In the genomic region with DNA sequence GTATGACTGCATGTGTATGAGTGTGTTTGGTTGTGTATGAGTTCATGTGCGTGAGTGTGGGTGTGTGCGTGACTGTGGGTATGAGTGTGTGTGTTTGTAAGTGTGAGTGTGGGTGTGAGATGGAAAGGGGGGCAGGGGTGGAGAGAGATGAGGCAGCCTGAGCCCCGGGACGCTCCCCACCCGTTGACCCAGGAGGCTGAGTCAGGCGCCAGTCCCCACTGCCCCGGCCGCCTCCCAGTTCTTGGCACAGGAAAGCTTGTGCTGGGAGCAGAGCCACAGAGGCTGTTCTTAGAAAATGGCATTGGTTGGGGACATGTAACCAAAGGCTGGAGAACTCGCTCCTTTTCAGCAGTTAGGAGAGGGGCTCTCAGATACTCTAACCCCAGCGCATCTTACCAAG, we compare ENCODE assay signal across 11 cellular contexts. TPM values are rescaled to one million over a fixed set of nuclear protein-coding genes. Genes with fewer than 3 reads are reported as not detected.
A peak's percentile ranks its signal among the peaks of the same experiment; 100 is the strongest.
DNase-seq lines count a peak whose midpoint lies in the region; ATAC-seq lines count a peak whose summit lies in the region.
"Had no signal": no experiment of that assay in that cellular context is flagged by ENCODE, and none has a peak within 500 bp of the region (broad histone marks: within the 10 kb centered on the region; RNA-seq: fewer than 3 reads in every experiment).

No MANE protein-coding gene starts in this region.

- no peak overlapping the region for H3K27ac Mint-ChIP-seq in activated CD4-positive, alpha-beta T cell treated with anti-CD3 and anti-CD28 coated beads, Interleukin-2, amount 10 ng/mL, durations not matched to agents 7 days and 5 days
- no peak overlapping the region for H3K27ac Mint-ChIP-seq in activated naive CD8-positive, alpha-beta T cell treated with anti-CD3 and anti-CD28 coated beads, Interleukin-2, amount 50 U/mL, for 24 hours
- H3K27ac Mint-ChIP-seq: activated naive CD8-positive, alpha-beta T cell had no signal

- no peak overlapping the region for H3K4me3 Mint-ChIP-seq in activated CD4-positive, alpha-beta T cell treated with anti-CD3 and anti-CD28 coated beads, Interleukin-2, amount 10 ng/mL, durations not matched to agents 7 days and 5 days
- H3K4me3 Mint-ChIP-seq in activated naive CD8-positive, alpha-beta T cell treated with anti-CD3 and anti-CD28 coated beads, Interleukin-2, amount 50 U/mL, for 24 hours, result no peak overlapping the region
- H3K4me3 Mint-ChIP-seq: activated naive CD8-positive, alpha-beta T cell had no signal

- no peaks in the 10 kb centered on the region for H3K27me3 Mint-ChIP-seq in activated CD4-positive, alpha-beta T cell treated with anti-CD3 and anti-CD28 coated beads, Interleukin-2, amount 10 ng/mL, durations not matched to agents 7 days and 5 days
- peaks cover 2% of the 10 kb centered on the region for H3K27me3 Mint-ChIP-seq in activated naive CD8-positive, alpha-beta T cell treated with anti-CD3 and anti-CD28 coated beads, Interleukin-2, amount 50 U/mL, for 24 hours
- H3K27me3 Mint-ChIP-seq: activated naive CD8-positive, alpha-beta T cell had no signal

- H3K36me3 Mint-ChIP-seq in activated CD4-positive, alpha-beta T cell treated with anti-CD3 and anti-CD28 coated beads, Interleukin-2, amount 10 ng/mL, durations not matched to agents 7 days and 5 days (ENCODE audit: low read depth), result peaks cover 8% of the 10 kb centered on the region
- H3K36me3 Mint-ChIP-seq in activated naive CD8-positive, alpha-beta T cell treated with anti-CD3 and anti-CD28 coated beads, Interleukin-2, amount 50 U/mL, for 24 hours (ENCODE audit: low read depth), result no peaks in the 10 kb centered on the region

- peak; percentile 48 for ATAC-seq in activated naive CD8-positive, alpha-beta T cell treated with anti-CD3 and anti-CD28 coated beads, Interleukin-2, amount 50 U/mL, for 24 hours
- peak; percentile 93 for ATAC-seq in left ventricle myocardium superior
- ATAC-seq in stimulated activated naive CD8-positive, alpha-beta T cell treated with anti-CD3 and anti-CD28 coated beads, Interleukin-15, Interleukin-2, amounts not matched to agents 100 U/mL and 50 U/mL, for 24 hours, result peak; percentile 41
- no peak for ATAC-seq in GM21515 (IDR thresholded peaks at IDR 0.05; ENCODE audit: unreplicated experiment)
- ATAC-seq in GM18519 (IDR thresholded peaks at IDR 0.05; ENCODE audit: low FRiP score, unreplicated experiment), result no peak

- CTCF ChIA-PET in activated CD4-positive, alpha-beta T cell treated with anti-CD3 and anti-CD28 coated beads, Interleukin-2, amount 10 ng/mL, durations not matched to agents 7 days and 5 days (lab: Charles Lee), result interaction anchor here (1.6 to 2.3 kb wide), 2 partner anchors 8 to 26 kb away, joined by 3 to 9 read pairs; no protein-coding TSS in a partner anchor

- H3K4me1 Mint-ChIP-seq in activated CD4-positive, alpha-beta T cell treated with anti-CD3 and anti-CD28 coated beads, Interleukin-2, amount 10 ng/mL, durations not matched to agents 7 days and 5 days, result peaks cover 17% of the 10 kb centered on the region
- H3K4me1 Mint-ChIP-seq in activated naive CD8-positive, alpha-beta T cell treated with anti-CD3 and anti-CD28 coated beads, Interleukin-2, amount 50 U/mL, for 24 hours, result peaks cover 8% of the 10 kb centered on the region

- intact Hi-C loops in left ventricle myocardium superior (cut with micrococcal nuclease), result loop anchor here (5.0 kb wide), 1 partner anchor 38 kb away; no protein-coding TSS in a partner anchor

- POLR2A ChIA-PET in activated CD4-positive, alpha-beta T cell treated with anti-CD3 and anti-CD28 coated beads, Interleukin-2, amount 10 ng/mL, durations not matched to agents 7 days and 5 days (lab: Charles Lee), result no interaction called here

- DNase-seq in activated CD4-positive, alpha-beta T cell treated with anti-CD3 and anti-CD28 coated beads for 48 hours, result peak; percentile 23
- no peak for DNase-seq in activated CD4-positive, alpha-beta T cell treated with anti-CD3 and anti-CD28 coated beads, Interleukin-2, amount 10 ng/mL, durations not matched to agents 7 days and 5 days
- DNase-seq in activated naive CD8-positive, alpha-beta T cell treated with anti-CD3 and anti-CD28 coated beads, Interleukin-2, amount 50 U/mL, for 24 hours, result peak; percentile 16
- peak; percentile 74 for DNase-seq in left ventricle myocardium superior
- peak; percentile 25 for DNase-seq in stimulated activated naive CD8-positive, alpha-beta T cell treated with anti-CD3 and anti-CD28 coated beads, Interleukin-15, Interleukin-2, amounts not matched to agents 100 U/mL and 50 U/mL, for 24 hours
- no peak for DNase-seq in NCI-H1694 (lab: John Stamatoyannopoulos, UW)
- DNase-seq: NCI-H345, T-helper 2 cell had no signal

- peaks cover 12% of the 10 kb centered on the region for H3K9me3 Mint-ChIP-seq in activated CD4-positive, alpha-beta T cell treated with anti-CD3 and anti-CD28 coated beads, Interleukin-2, amount 10 ng/mL, durations not matched to agents 7 days and 5 days
- H3K9me3 Mint-ChIP-seq in activated naive CD8-positive, alpha-beta T cell treated with anti-CD3 and anti-CD28 coated beads, Interleukin-2, amount 50 U/mL, for 24 hours, result peaks cover 7% of the 10 kb centered on the region

RNA-seq across cellular contexts. Expression of a gene that starts 27.8 kb away (rescaled TPM):
- 10 to 100 TPM; 69.7 to 85.5 TPM for total RNA-seq in activated CD4-positive, alpha-beta T cell treated with anti-CD3 and anti-CD28 coated beads, Interleukin-2, amount 10 ng/mL, durations not matched to agents 7 days and 5 days
- 36.5 TPM for total RNA-seq in left ventricle myocardium superior

Comparison
In these comparisons a context has a peak if more than half of its experiments do, and no peak if none do; other contexts are left out.
1. DNase-seq: peak in activated CD4-positive, alpha-beta T cell treated with anti-CD3 and anti-CD28 coated beads for 48 hours (single experiment), activated naive CD8-positive, alpha-beta T cell treated with anti-CD3 and anti-CD28 coated beads, Interleukin-2, amount 50 U/mL, for 24 hours (single experiment), left ventricle myocardium superior (single experiment) and stimulated activated naive CD8-positive, alpha-beta T cell treated with anti-CD3 and anti-CD28 coated beads, Interleukin-15, Interleukin-2, amounts not matched to agents 100 U/mL and 50 U/mL, for 24 hours (single experiment); none in activated CD4-positive, alpha-beta T cell treated with anti-CD3 and anti-CD28 coated beads, Interleukin-2, amount 10 ng/mL, durations not matched to agents 7 days and 5 days (single experiment) and NCI-H1694 (single experiment).
2. ATAC-seq: peak in activated naive CD8-positive, alpha-beta T cell treated with anti-CD3 and anti-CD28 coated beads, Interleukin-2, amount 50 U/mL, for 24 hours (single experiment), left ventricle myocardium superior (single experiment) and stimulated activated naive CD8-positive, alpha-beta T cell treated with anti-CD3 and anti-CD28 coated beads, Interleukin-15, Interleukin-2, amounts not matched to agents 100 U/mL and 50 U/mL, for 24 hours (single experiment); none in GM21515 (single experiment) and GM18519 (single experiment).